ENCODE assay signal across 12 cellular contexts in the genomic region with DNA sequence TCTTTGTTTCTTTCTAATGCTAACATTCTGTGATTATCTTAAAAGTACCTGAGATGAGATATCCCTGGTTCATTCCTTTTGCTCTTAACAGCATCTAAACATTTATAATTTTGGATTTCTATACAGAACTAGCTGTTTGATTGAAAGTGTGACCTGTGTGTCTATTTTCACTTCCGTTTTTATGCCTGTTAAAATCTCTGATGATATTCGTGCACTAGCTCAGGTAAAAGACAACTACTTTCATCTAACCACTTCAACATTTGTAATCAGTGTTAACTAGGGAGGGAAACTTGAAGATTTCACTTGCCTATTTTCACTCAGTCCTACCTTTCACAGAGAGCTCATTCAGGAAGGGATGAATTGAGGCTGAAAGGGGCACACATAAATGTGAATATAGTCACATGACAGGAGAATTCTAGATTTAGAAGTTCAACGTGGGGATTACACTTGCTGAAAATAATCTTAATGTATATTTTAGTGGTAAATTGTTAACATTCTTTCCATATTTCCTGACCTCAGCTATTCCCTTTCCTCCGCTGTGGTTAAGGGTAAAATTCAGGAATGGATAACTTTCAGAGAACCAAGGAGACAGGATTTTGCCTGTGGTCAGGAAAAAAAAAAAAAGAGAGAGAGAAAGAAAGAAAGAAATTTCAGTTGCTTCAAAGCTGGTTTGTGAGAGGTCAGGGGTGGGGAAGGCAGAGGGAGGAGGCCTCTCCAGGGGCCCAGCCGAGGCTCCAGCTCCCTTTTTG.
DNase-seq lines count a peak whose midpoint lies in the region; ATAC-seq and TF ChIP-seq lines count a peak whose summit lies in the region.
"Had no signal": no experiment of that assay in that cellular context is flagged by ENCODE, and none has a peak within 500 bp of the region (broad histone marks: within the 10 kb centered on the region; RNA-seq: fewer than 3 reads in every experiment).

No MANE protein-coding gene starts in this region.

- no peak overlapping the region for H2AK9ac ChIP-seq in IMR-90 (replicated peaks; ENCODE audit: low read depth, low read length, poor library complexity)

- peak overlapping the region; percentile 96 for H4K5ac ChIP-seq in IMR-90 (ENCODE audit: low read depth, low read length)

- H3K79me2 ChIP-seq in mammary epithelial cell (ENCODE audit: insufficient read depth, low read length), result no peaks in the 10 kb centered on the region

- H3K9ac ChIP-seq in IMR-90 (ENCODE audit: low read depth, low read length) (peak overlapping the region; percentile 75), mammary epithelial cell (ENCODE audit: insufficient read depth, low read length) (no peak overlapping the region)

- POLR2A ChIA-PET in BJ (lab: Charles Lee), result interaction anchor here (0.6 to 1.0 kb wide), 2 partner anchors 124 to 160 kb away, joined by 3 to 7 read pairs; a partner anchor contains a TSS
- POLR2A ChIA-PET in IMR-90 (lab: Charles Lee; ENCODE audit: unreplicated experiment), result interaction anchor here (0.6 to 0.8 kb wide), 3 partner anchors 162 to 701 kb away, joined by 3 to 4 read pairs (median 3); no protein-coding TSS in a partner anchor
- POLR2A ChIA-PET in naive thymus-derived CD4-positive, alpha-beta T cell (lab: Charles Lee), result no interaction called here
- POLR2A ChIA-PET in CD8-positive, alpha-beta memory T cell (lab: Charles Lee), result no interaction called here

- TF ChIP-seq CTCF in BJ (IDR thresholded peaks at IDR 0.05; ENCODE audit: insufficient read depth, low read depth, low read length) (no peak), IMR-90 (conservative IDR thresholded peaks at IDR 0.05; ENCODE audit: low read depth, low read length) (no peak), mammary epithelial cell (conservative IDR thresholded peaks at IDR 0.05 in 1 of 2, IDR thresholded peaks at IDR 0.05 in 1 of 2; ENCODE audit: extremely low read depth in 1 of 2, insufficient read depth in 1 of 2, low read depth in 1 of 2, low read length in 2 of 2) (no peak), nephron progenitor cell (IDR thresholded peaks at IDR 0.05) (no peak)

- peak overlapping the region; percentile 98 for H2BK120ac ChIP-seq in IMR-90 (ENCODE audit: low read depth, low read length)

- no TSS peak for BruUV-seq in IMR-90 (replicated peaks; lab: Mats Ljungman, UMichigan)
- BruUV-seq in mammary epithelial cell (replicated peaks; lab: Mats Ljungman, UMichigan), result no TSS peak

- peak; percentile 85 for ATAC-seq in IMR-90 (ENCODE audit: low read depth)
- no peak for ATAC-seq in naive thymus-derived CD4-positive, alpha-beta T cell
- ATAC-seq: CD8-positive, alpha-beta T cell had no signal

- H3K27me3 ChIP-seq in BJ (ENCODE audit: control insufficient read depth, insufficient read depth, low read length) (no peaks in the 10 kb centered on the region), IMR-90 (ENCODE audit: control insufficient read depth, insufficient read depth, low read length) (no peaks in the 10 kb centered on the region), mammary epithelial cell (ENCODE audit: insufficient read depth, low read length) (no peaks in the 10 kb centered on the region)
- H3K27me3 ChIP-seq in naive thymus-derived CD4-positive, alpha-beta T cell (ENCODE audit: control insufficient read depth in 2 of 2, insufficient read depth in 2 of 2, low read length in 2 of 2), result peaks cover 0 to 3% of the 10 kb centered on the region in 2 donors
- H3K27me3 ChIP-seq in CD8-positive, alpha-beta memory T cell (ENCODE audit: insufficient read depth, low read length, poor library complexity, severe bottlenecking), result no peaks in the 10 kb centered on the region
- H3K27me3 ChIP-seq: upper lobe of left lung had no signal

- no peak overlapping the region for H2AFZ ChIP-seq in IMR-90 (replicated peaks; ENCODE audit: low read length, poor library complexity)
- H2AFZ ChIP-seq in mammary epithelial cell (ENCODE audit: low read depth, low read length), result peak overlapping the region; percentile 59

- peak overlapping the region; percentile 92 for H3K56ac ChIP-seq in IMR-90 (ENCODE audit: extremely low read depth, insufficient read depth, low read length)

- peak overlapping the region; percentile 97 for H3K27ac ChIP-seq in IMR-90 (ENCODE audit: insufficient read depth, low read length)
- no peak overlapping the region for H3K27ac ChIP-seq in mammary epithelial cell (ENCODE audit: insufficient read depth, low read depth, low read length)
- H3K27ac ChIP-seq in naive thymus-derived CD4-positive, alpha-beta T cell (ENCODE audit: low read depth, low read length), result no peak overlapping the region
- no peak overlapping the region for H3K27ac ChIP-seq in CD8-positive, alpha-beta memory T cell (ENCODE audit: low read depth, low read length)
- H3K27ac ChIP-seq: upper lobe of left lung had no signal

- H3K4me3 ChIP-seq in BJ (ENCODE audit: low read depth, low read length), result no peak overlapping the region
- H3K4me3 ChIP-seq in IMR-90 (ENCODE audit: insufficient read depth, low read depth, low read length), result no peak overlapping the region
- H3K4me3 ChIP-seq in mammary epithelial cell (replicated peaks in 1 of 3; ENCODE audit: insufficient read depth in 1 of 3, low read depth in 2 of 3, low read length in 3 of 3), result no peak overlapping the region
- no peak overlapping the region for H3K4me3 ChIP-seq in naive thymus-derived CD4-positive, alpha-beta T cell (ENCODE audit: low read length)
- H3K4me3 ChIP-seq in CD8-positive, alpha-beta memory T cell (ENCODE audit: low read length), result no peak overlapping the region
- H3K4me3 ChIP-seq: upper lobe of left lung had no signal

- H4K20me1 ChIP-seq in IMR-90 (ENCODE audit: insufficient read depth, low read length) (no peaks in the 10 kb centered on the region), mammary epithelial cell (ENCODE audit: insufficient read depth, low read length) (no peaks in the 10 kb centered on the region)

- peak overlapping the region; percentile 98 for H3K27ac Mint-ChIP-seq in nephron progenitor cell
- H3K27ac Mint-ChIP-seq in naive thymus-derived CD4-positive, alpha-beta T cell, result no peak overlapping the region
- H3K27ac Mint-ChIP-seq in CD8-positive, alpha-beta memory T cell, result no peak overlapping the region
- H3K27ac Mint-ChIP-seq: CD8-positive, alpha-beta T cell had no signal

- H4K91ac ChIP-seq in IMR-90 (ENCODE audit: insufficient read depth, low read depth, low read length), result peak overlapping the region; percentile 96; the same call in 1 of the 2 replicates

- H3K27me3 Mint-ChIP-seq in nephron progenitor cell (ENCODE audit: low read depth, poor library complexity), result no peaks in the 10 kb centered on the region
- peaks cover 22 to 52% (median 33%) of the 10 kb centered on the region in 5 donors for H3K27me3 Mint-ChIP-seq in naive thymus-derived CD4-positive, alpha-beta T cell
- peaks cover 7 to 53% of the 10 kb centered on the region in 2 donors for H3K27me3 Mint-ChIP-seq in CD8-positive, alpha-beta memory T cell

- peak overlapping the region; percentile 27; the same call in 1 of the 2 replicates for H2AK5ac ChIP-seq in IMR-90 (ENCODE audit: low read depth, low read length)

- dilution Hi-C loops in IMR-90 (cut with HindIII; ENCODE audit: low sequenced_read_pairs, unreplicated experiment), result no loop called here
- dilution Hi-C loops in mammary epithelial cell (cut with HindIII; ENCODE audit: low sequenced_read_pairs), result no loop called here

- H3K4me2 ChIP-seq in IMR-90 (ENCODE audit: low read depth, low read length), result peak overlapping the region; percentile 66
- H3K4me2 ChIP-seq in mammary epithelial cell (ENCODE audit: insufficient read depth, low read depth, low read length), result peak overlapping the region; percentile 65

- peaks cover 6 to 18% of the 10 kb centered on the region in 2 experiments; a peak in 2 of 4 replicates for H3K79me1 ChIP-seq in IMR-90 (ENCODE audit: low read depth in 1 of 2, low read length in 2 of 2)

- H3K18ac ChIP-seq in IMR-90 (ENCODE audit: low read depth, low read length), result peak overlapping the region; percentile 99

- no peak for TF ChIP-seq POLR2A in IMR-90 (IDR thresholded peaks at IDR 0.05; ENCODE audit: low read depth, low read length)

- in situ Hi-C loops in IMR-90 (cut with MboI; ENCODE audit: low sequenced_read_pairs), result no loop called here
- in situ Hi-C loops in mammary epithelial cell (cut with MboI; ENCODE audit: low sequenced_read_pairs in 2 of 2), result no loop called here

- no peaks in the 10 kb centered on the region for H3K9me3 ChIP-seq in IMR-90 (ENCODE audit: control insufficient read depth, insufficient read depth, low read length)
- H3K9me3 ChIP-seq in mammary epithelial cell (replicated peaks; ENCODE audit: insufficient read depth, low read length), result no peaks in the 10 kb centered on the region
- no peaks in the 10 kb centered on the region for H3K9me3 ChIP-seq in naive thymus-derived CD4-positive, alpha-beta T cell (ENCODE audit: control insufficient read depth in 2 of 3, low read length in 3 of 3)
- no peaks in the 10 kb centered on the region for H3K9me3 ChIP-seq in CD8-positive, alpha-beta memory T cell (ENCODE audit: low read length)
- H3K9me3 ChIP-seq: upper lobe of left lung had no signal

- peak overlapping the region; percentile 53; the same call in 1 of the 2 replicates for H3K23ac ChIP-seq in IMR-90 (ENCODE audit: low read depth, low read length)

- intact Hi-C loops in IMR-90 (cut with micrococcal nuclease) (loop anchor here (2.0 kb wide), 1 partner anchor 123 kb away; no protein-coding TSS in a partner anchor), mammary epithelial cell (cut with micrococcal nuclease) (no loop called here)
- intact Hi-C loops in naive thymus-derived CD4-positive, alpha-beta T cell (cut with micrococcal nuclease), result no loop called here

- peak overlapping the region; percentile 97; the same call in 1 of the 3 replicates for H2BK15ac ChIP-seq in IMR-90 (ENCODE audit: low read depth, low read length)

- peak overlapping the region; percentile 46 for H3K4me3 Mint-ChIP-seq in nephron progenitor cell
- H3K4me3 Mint-ChIP-seq in naive thymus-derived CD4-positive, alpha-beta T cell, result no peak overlapping the region
- no peak overlapping the region for H3K4me3 Mint-ChIP-seq in CD8-positive, alpha-beta memory T cell
- H3K4me3 Mint-ChIP-seq: CD8-positive, alpha-beta T cell had no signal

- H3K36me3 ChIP-seq in BJ (ENCODE audit: control insufficient read depth, insufficient read depth, low read length) (no peaks in the 10 kb centered on the region), IMR-90 (ENCODE audit: control insufficient read depth, insufficient read depth, low read length) (no peaks in the 10 kb centered on the region), mammary epithelial cell (ENCODE audit: insufficient read depth, low read length) (no peaks in the 10 kb centered on the region)
- no peaks in the 10 kb centered on the region for H3K36me3 ChIP-seq in naive thymus-derived CD4-positive, alpha-beta T cell (ENCODE audit: control insufficient read depth in 2 of 3, insufficient read depth in 3 of 3, low read length in 3 of 3)
- no peaks in the 10 kb centered on the region for H3K36me3 ChIP-seq in CD8-positive, alpha-beta memory T cell (ENCODE audit: insufficient read depth, low read length)
- H3K36me3 ChIP-seq: upper lobe of left lung had no signal

- H2BK20ac ChIP-seq in IMR-90 (ENCODE audit: low read depth, low read length), result peak overlapping the region; percentile 99

- peaks cover 9% of the 10 kb centered on the region for H3K36me3 Mint-ChIP-seq in nephron progenitor cell (ENCODE audit: low read depth)
- no peaks in the 10 kb centered on the region for H3K36me3 Mint-ChIP-seq in naive thymus-derived CD4-positive, alpha-beta T cell
- H3K36me3 Mint-ChIP-seq in CD8-positive, alpha-beta memory T cell, result no peaks in the 10 kb centered on the region
- H3K36me3 Mint-ChIP-seq: CD8-positive, alpha-beta T cell had no signal

- CTCF ChIA-PET in BJ (lab: Yijun Ruan, JAX) (interaction anchor here (1.0 to 3.1 kb wide), 6 partner anchors 9 to 281 kb away, joined by 3 to 9 read pairs (median 4); no protein-coding TSS in a partner anchor), IMR-90 (lab: Yijun Ruan, JAX) (interaction anchor here (0.6 to 0.7 kb wide), 2 partner anchors 128 to 251 kb away, joined by 3 to 5 read pairs; no protein-coding TSS in a partner anchor), mammary epithelial cell (lab: Charles Lee; ENCODE audit: low non-redundant PET) (interaction anchor here (0.6 kb wide), 1 partner anchor 162 kb away, joined by 3 read pairs; no protein-coding TSS in a partner anchor)
- CTCF ChIA-PET in naive thymus-derived CD4-positive, alpha-beta T cell (lab: Charles Lee), result interaction anchor here (0.7 kb wide), 1 partner anchor 170 kb away, joined by 3 read pairs; no protein-coding TSS in a partner anchor
- CTCF ChIA-PET in CD8-positive, alpha-beta memory T cell (lab: Charles Lee), result no interaction called here

- peaks cover 90% of the 10 kb centered on the region for H3K4me1 Mint-ChIP-seq in nephron progenitor cell
- H3K4me1 Mint-ChIP-seq in naive thymus-derived CD4-positive, alpha-beta T cell, result no peaks in the 10 kb centered on the region
- no peaks in the 10 kb centered on the region for H3K4me1 Mint-ChIP-seq in CD8-positive, alpha-beta memory T cell

- H2BK5ac ChIP-seq in IMR-90 (ENCODE audit: low read depth, low read length, poor library complexity, severe bottlenecking), result peak overlapping the region; percentile 93

- no peak for TF ChIP-seq RAD21 in IMR-90 (IDR thresholded peaks at IDR 0.05; ENCODE audit: low read length)

- peak; percentile 56 for DNase-seq in BJ (ENCODE audit: low read depth)
- peak; percentile 94 for DNase-seq in IMR-90
- peak; percentile 28 for DNase-seq in mammary epithelial cell
- no peak for DNase-seq in nephron progenitor cell
- DNase-seq in naive thymus-derived CD4-positive, alpha-beta T cell, result no peak
- DNase-seq in CD8-positive, alpha-beta memory T cell, result no peak
- DNase-seq in DMS114 treated with DMSO at 0.1 percent for 48 hours (lab: John Stamatoyannopoulos, UW; ENCODE audit: unreplicated experiment), result no peak
- no peak for DNase-seq in activated CD4-positive, alpha-beta T cell treated with anti-CD3 and anti-CD28 coated beads, Interleukin-2, amount 50 U/mL, for 4 hours
- DNase-seq: CD8-positive, alpha-beta T cell; NCI-H1048; SIG-M5 had no signal

- H3K9me1 ChIP-seq in IMR-90 (ENCODE audit: insufficient read depth, low read length), result peaks cover 15% of the 10 kb centered on the region

- peak overlapping the region; percentile 97; the same call in 1 of the 2 replicates for H3K4ac ChIP-seq in IMR-90 (ENCODE audit: low read depth, low read length)

- peak overlapping the region; percentile 92; the same call in 1 of the 2 replicates for H3K14ac ChIP-seq in IMR-90 (replicated peaks; ENCODE audit: low read depth, low read length)

- H3K9me3 Mint-ChIP-seq in nephron progenitor cell, result peaks cover 4% of the 10 kb centered on the region
- peaks cover 0 to 1% (median 0%) of the 10 kb centered on the region in 11 donors for H3K9me3 Mint-ChIP-seq in naive thymus-derived CD4-positive, alpha-beta T cell
- no peaks in the 10 kb centered on the region for H3K9me3 Mint-ChIP-seq in CD8-positive, alpha-beta memory T cell
- H3K9me3 Mint-ChIP-seq: CD8-positive, alpha-beta T cell had no signal

- WGBS in IMR-90 (ENCODE audit: extremely low coverage in 2 of 2, insufficient read length in 1 of 2), 2 experiments, result no CpG with 5 or more reads among the region's 5 CpGs
- WGBS in mammary epithelial cell (ENCODE audit: low coverage, missing lambda C conversion rate), result 25% methylated on average over 5 of the region's 5 CpGs

- H3K4me1 ChIP-seq in IMR-90 (ENCODE audit: control insufficient read depth, insufficient read depth, low read length) (peaks cover 25% of the 10 kb centered on the region), mammary epithelial cell (ENCODE audit: insufficient read depth, low read length) (peaks cover 27% of the 10 kb centered on the region)
- no peaks in the 10 kb centered on the region for H3K4me1 ChIP-seq in naive thymus-derived CD4-positive, alpha-beta T cell (ENCODE audit: control insufficient read depth in 2 of 2, insufficient read depth in 2 of 2, low read length in 2 of 2)
- no peaks in the 10 kb centered on the region for H3K4me1 ChIP-seq in CD8-positive, alpha-beta memory T cell (ENCODE audit: insufficient read depth, low read length)
- H3K4me1 ChIP-seq: upper lobe of left lung had no signal

- H4K8ac ChIP-seq in IMR-90 (ENCODE audit: low read depth in 2 of 2, low read length in 2 of 2), result peak overlapping the region; percentile 87 to 97

Comparison
In these comparisons a context has a peak if more than half of its experiments do, and no peak if none do; other contexts are left out.
1. DNase-seq: peak in BJ (single experiment), IMR-90 (single experiment) and mammary epithelial cell (single experiment); none in nephron progenitor cell (single experiment), naive thymus-derived CD4-positive, alpha-beta T cell (0 of 9), CD8-positive, alpha-beta memory T cell (0 of 5), DMS114 treated with DMSO at 0.1 percent for 48 hours (single experiment) and activated CD4-positive, alpha-beta T cell treated with anti-CD3 and anti-CD28 coated beads, Interleukin-2, amount 50 U/mL, for 4 hours (0 of 2).
2. POLR2A ChIA-PET loops: an anchor here in BJ (0.6 to 1.0 kb wide) and IMR-90 (0.6 to 0.8 kb wide); none called in naive thymus-derived CD4-positive, alpha-beta T cell and CD8-positive, alpha-beta memory T cell.